ENCODE assay signal across 8 cellular contexts in the genomic region with DNA sequence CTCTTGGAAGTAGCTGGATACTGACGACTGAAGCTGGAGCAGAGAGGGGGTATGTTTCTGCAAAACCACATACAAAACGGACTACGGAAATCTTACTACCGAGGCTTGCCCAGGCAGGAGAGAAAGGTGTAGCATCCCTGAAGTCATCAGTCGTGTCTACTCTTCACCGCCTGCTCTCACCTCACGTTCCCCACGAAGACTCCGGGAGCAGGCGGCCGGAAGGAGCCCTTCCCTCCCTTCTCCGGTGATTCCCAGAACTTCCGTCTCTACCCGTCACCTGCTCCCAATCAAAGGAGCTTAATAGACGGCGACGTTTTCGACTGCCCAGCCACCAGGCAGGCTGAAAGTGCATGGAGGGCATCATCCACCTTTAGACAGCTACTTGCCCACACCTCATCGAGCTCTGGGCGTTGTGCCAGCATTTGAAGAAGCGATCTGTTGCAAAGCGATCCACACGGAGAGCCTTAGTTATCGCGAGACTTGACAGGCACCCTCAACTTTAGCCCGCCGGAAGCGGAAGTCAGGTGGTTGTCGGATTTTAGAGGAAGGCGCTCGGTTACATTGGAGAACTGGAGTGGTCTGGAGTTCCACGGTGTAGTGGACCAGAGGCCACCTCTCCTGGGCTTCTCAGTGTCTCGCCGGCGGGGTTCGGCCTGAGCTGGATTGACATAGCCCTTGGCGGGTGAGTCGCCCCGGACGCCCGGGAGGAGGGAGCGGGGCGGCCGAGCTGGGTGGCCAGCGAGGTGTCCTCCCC. TPM values are rescaled to one million over a fixed set of nuclear protein-coding genes. Genes with fewer than 3 reads are reported as not detected.
A peak's percentile ranks its signal among the peaks of the same experiment; 100 is the strongest.
DNase-seq lines count a peak whose midpoint lies in the region; ATAC-seq and TF ChIP-seq lines count a peak whose summit lies in the region.

Gene RAMAC, plus strand, starts transcription at position 523 of the 754 bp plus-strand sequence. CDS start 2,809 bp downstream, outside the sequence.

- H3K4me1 Mint-ChIP-seq in activated T-cell treated with anti-CD3 and anti-CD28 coated beads, Interleukin-2, amount 50 U/mL, for 24 hours (ENCODE audit: low read depth), result peaks cover 32% of the 10 kb centered on the region

- POLR2A ChIA-PET in PC-9 (lab: Charles Lee; ENCODE audit: unreplicated experiment), result interaction anchor here (0.6 to 0.7 kb wide), 3 partner anchors 219 to 748 kb away, joined by 3 to 4 read pairs (median 3); no protein-coding TSS in a partner anchor

- H3K9me2 ChIP-seq in PC-9 (ENCODE audit: insufficient read depth), result no peaks in the 10 kb centered on the region

- peaks cover 18% of the 10 kb centered on the region for H3K79me2 ChIP-seq in PC-9 (ENCODE audit: low read depth)

- H3K27ac ChIP-seq in PC-9 (0 out of 2 replicates have a peak within 1 kb of the TSS, but pooled peaks have one; percentile 22), muscle layer of colon (ENCODE audit: low read depth, low read length) (peak within 1 kb of the TSS; percentile 67)

- peak within 1 kb of the TSS; percentile 90 for H3K9ac ChIP-seq in muscle layer of colon (ENCODE audit: low read length)

- H3K27ac Mint-ChIP-seq in activated T-cell treated with anti-CD3 and anti-CD28 coated beads, Interleukin-2, amount 50 U/mL, for 24 hours, result peak within 1 kb of the TSS; percentile 97

- ATAC-seq in GM21619 (IDR thresholded peaks at IDR 0.05; ENCODE audit: unreplicated experiment) (peak; percentile 94), esophagus mucosa (peak; percentile 95)

- H3K9me3 ChIP-seq in PC-9 (ENCODE audit: insufficient read depth, low read depth), result no peaks in the 10 kb centered on the region
- H3K9me3 ChIP-seq in muscle layer of colon (ENCODE audit: low read length), result no peaks in the 10 kb centered on the region

- CTCF ChIA-PET in PC-9 (lab: Charles Lee), result interaction anchor here (0.6 to 1.2 kb wide), 2 partner anchors 25 to 262 kb away, joined by 3 to 4 read pairs; partner anchors contain the start of gene C15orf40

- no peak for TF ChIP-seq CTCF in PC-9 (conservative IDR thresholded peaks at IDR 0.05)

- H3K4me1 ChIP-seq in PC-9 (replicated peaks; ENCODE audit: insufficient read depth), result peaks cover 13% of the 10 kb centered on the region
- peaks cover 15% of the 10 kb centered on the region for H3K4me1 ChIP-seq in muscle layer of colon (ENCODE audit: insufficient read depth, low read length)

- peak within 1 kb of the TSS; percentile 97 for H3K4me3 Mint-ChIP-seq in activated T-cell treated with anti-CD3 and anti-CD28 coated beads, Interleukin-2, amount 50 U/mL, for 24 hours

- H3K9me3 Mint-ChIP-seq in activated T-cell treated with anti-CD3 and anti-CD28 coated beads, Interleukin-2, amount 50 U/mL, for 24 hours, result no peaks in the 10 kb centered on the region

- H3K27me3 ChIP-seq in PC-9 (ENCODE audit: insufficient read depth, low read depth), result no peaks in the 10 kb centered on the region
- H3K27me3 ChIP-seq in muscle layer of colon (ENCODE audit: control insufficient read depth in 1 of 2, insufficient read depth in 2 of 2, low read length in 2 of 2), result no peaks in the 10 kb centered on the region

- peak within 1 kb of the TSS; percentile 98 for H3K4me3 ChIP-seq in Jurkat, Clone E6-1 (ENCODE audit: low read length)
- peak within 1 kb of the TSS; percentile 84 for H3K4me3 ChIP-seq in PC-9
- peak within 1 kb of the TSS; percentile 59 to 89 for H3K4me3 ChIP-seq in muscle layer of colon (ENCODE audit: low read depth in 1 of 2, low read length in 2 of 2)

- peak within 1 kb of the TSS; percentile 93 for H2AFZ ChIP-seq in PC-9

- peak within 1 kb of the TSS; percentile 78 for H3K4me2 ChIP-seq in PC-9

- BruUV-seq in PC-9 (replicated peaks; lab: Mats Ljungman, UMichigan), result no TSS peak

- peaks cover 42% of the 10 kb centered on the region for H3K36me3 Mint-ChIP-seq in activated T-cell treated with anti-CD3 and anti-CD28 coated beads, Interleukin-2, amount 50 U/mL, for 24 hours (ENCODE audit: low read depth)

- H3K27me3 Mint-ChIP-seq in activated T-cell treated with anti-CD3 and anti-CD28 coated beads, Interleukin-2, amount 50 U/mL, for 24 hours, result no peaks in the 10 kb centered on the region

- peaks cover 4% of the 10 kb centered on the region; the same call in 1 of the 2 replicates for H4K20me1 ChIP-seq in PC-9 (ENCODE audit: insufficient read depth)

- DNase-seq in DMS153 treated with DMSO at 0.1 percent for 48 hours (lab: John Stamatoyannopoulos, UW; ENCODE audit: unreplicated experiment) (peak; percentile 77), PC-9 (peak; percentile 85 to 88)
- peak; percentile 96 for DNase-seq in Jurkat, Clone E6-1 (ENCODE audit: low read depth, low spot score)
- peak; percentile 89 for DNase-seq in activated T-cell treated with anti-CD3 and anti-CD28 coated beads, Interleukin-2, amount 50 U/mL, for 24 hours
- peak; percentile 87 for DNase-seq in stimulated activated CD8-positive, alpha-beta memory T cell treated with anti-CD3 and anti-CD28 coated beads, Interleukin-7, amount 100 ng/mL, for 24 hours (ENCODE audit: low read depth)

- H3K36me3 ChIP-seq in PC-9 (ENCODE audit: low read depth) (no peaks in the 10 kb centered on the region; the same call in 1 of the 2 replicates), muscle layer of colon (ENCODE audit: insufficient read depth, low read length) (peaks cover 10% of the 10 kb centered on the region)

- H3F3A ChIP-seq in PC-9 (ENCODE audit: insufficient read depth, low read depth), result 0 out of 2 replicates have a peak, but pooled peaks cover 8% of the 10 kb centered on the region

- intact Hi-C loops in PC-9 (cut with micrococcal nuclease; ENCODE audit: unreplicated experiment), result loop anchor here (5.0 kb wide), 1 partner anchor 139 kb away; no protein-coding TSS in a partner anchor

RNA-seq across cellular contexts. Expression of gene RAMAC, which starts in this region (rescaled TPM):
- polyA plus RNA-seq in Jurkat, Clone E6-1 (2012; ENCODE audit: insufficient read depth, insufficient read length), result 34.7 TPM
- total RNA-seq in PC-9 (2021), result 18.2 and 18.7 TPM in 2 replicates
- total RNA-seq in esophagus mucosa, result 22.5 TPM

Comparison
In these comparisons a context has a peak if more than half of its experiments do, and no peak if none do; other contexts are left out.
1. Peak in every context shown above with its lines: DNase-seq, ATAC-seq, H3K4me3 ChIP-seq and H3K27ac ChIP-seq.